12 cellular contexts compared by ENCODE assay signal in the genomic region with DNA sequence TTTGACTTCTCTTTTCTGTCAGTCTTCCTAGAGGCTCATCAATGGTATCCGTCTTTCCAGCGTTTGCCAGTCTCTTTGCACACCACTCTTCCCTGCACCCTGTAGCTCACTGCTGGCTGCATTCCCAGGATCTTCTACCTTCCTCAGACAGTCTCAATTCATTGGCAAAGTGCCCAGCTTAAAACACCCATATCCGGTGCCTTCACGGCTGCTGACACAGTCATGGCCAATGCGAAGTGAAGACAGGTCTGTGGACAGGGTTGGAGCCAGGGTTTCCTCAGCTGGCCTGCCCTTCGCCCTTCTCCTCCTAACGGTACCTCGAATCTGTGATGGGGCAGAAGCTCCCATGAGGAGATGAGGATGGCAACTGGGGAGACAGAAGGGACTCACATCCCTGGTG. TPM values are rescaled to one million over a fixed set of nuclear protein-coding genes. Genes with fewer than 3 reads are reported as not detected.
DNase-seq lines count a peak whose midpoint lies in the region; ATAC-seq and TF ChIP-seq lines count a peak whose summit lies in the region.
"Had no signal": no experiment of that assay in that cellular context is flagged by ENCODE, and none has a peak within 500 bp of the region (broad histone marks: within the 10 kb centered on the region; RNA-seq: fewer than 3 reads in every experiment).

No MANE protein-coding gene starts in this region.

- H3K36me3 Mint-ChIP-seq in GM23338 (ENCODE audit: low read depth) (peaks cover 21% of the 10 kb centered on the region), H9 (ENCODE audit: insufficient read depth in 1 of 3, low read depth in 3 of 3) (peaks cover 17 to 19% (median 19%) of the 10 kb centered on the region in 3 experiments)
- peaks cover 25% of the 10 kb centered on the region for H3K36me3 Mint-ChIP-seq in activated CD8-positive, alpha-beta memory T cell treated with anti-CD3 and anti-CD28 coated beads, Interleukin-2, amount 10 ng/mL, durations not matched to agents 7 days and 5 days

- WGBS in psoas muscle, 3 donors, result 25 to 37% (median 27%) methylated on average over 8 of the region's 8 CpGs
- WGBS in H9 (ENCODE audit: extremely low coverage, insufficient read length, low lambda C conversion rate), result no CpG with 5 or more reads among the region's 8 CpGs

- H3K4me2 ChIP-seq in GM23338 (no peak overlapping the region), H9 (ENCODE audit: insufficient read depth, insufficient read length, low read length) (no peak overlapping the region)

- no peaks in the 10 kb centered on the region for H3K79me2 ChIP-seq in GM23338 (replicated peaks; ENCODE audit: insufficient read depth)
- H3K79me2 ChIP-seq in H9 (ENCODE audit: insufficient read depth, low read length), result no peaks in the 10 kb centered on the region

- CTCF ChIA-PET in activated CD8-positive, alpha-beta memory T cell treated with anti-CD3 and anti-CD28 coated beads, Interleukin-2, amount 10 ng/mL, durations not matched to agents 7 days and 5 days (lab: Charles Lee), result interaction anchor here (0.8 to 2.1 kb wide), 7 partner anchors 10 to 233 kb away, joined by 3 to 7 read pairs (median 3); no protein-coding TSS in a partner anchor

- no peaks in the 10 kb centered on the region; the same call in 1 of the 2 replicates for H3K9me2 ChIP-seq in GM23338 (ENCODE audit: insufficient read depth)

- H3K27me3 Mint-ChIP-seq in GM23338 (ENCODE audit: insufficient read depth, low read depth, poor library complexity) (peaks cover 5% of the 10 kb centered on the region), H9 (ENCODE audit: low read depth) (peaks cover 2% of the 10 kb centered on the region; the same call in 1 of the 2 replicates)
- no peaks in the 10 kb centered on the region for H3K27me3 Mint-ChIP-seq in activated CD8-positive, alpha-beta memory T cell treated with anti-CD3 and anti-CD28 coated beads, Interleukin-2, amount 10 ng/mL, durations not matched to agents 7 days and 5 days

- intact Hi-C loops in psoas muscle (cut with DNase I), result no loop called here

- H3K4me1 Mint-ChIP-seq in GM23338, result peaks cover 2% of the 10 kb centered on the region; the same call in 1 of the 3 replicates
- peaks cover 3 to 5% of the 10 kb centered on the region in 2 experiments; a peak in 3 of 4 replicates for H3K4me1 Mint-ChIP-seq in H9
- peaks cover 36% of the 10 kb centered on the region for H3K4me1 Mint-ChIP-seq in activated CD8-positive, alpha-beta memory T cell treated with anti-CD3 and anti-CD28 coated beads, Interleukin-2, amount 10 ng/mL, durations not matched to agents 7 days and 5 days

- H3K18ac ChIP-seq in H9 (ENCODE audit: insufficient read length, low read depth, low read length), result no peak overlapping the region

- H4K8ac ChIP-seq in H9 (replicated peaks; ENCODE audit: insufficient read length, low read depth, low read length), result no peak overlapping the region

- H3K27ac Mint-ChIP-seq in GM23338 (no peak overlapping the region), H9 (no peak overlapping the region)
- no peak overlapping the region for H3K27ac Mint-ChIP-seq in activated CD8-positive, alpha-beta memory T cell treated with anti-CD3 and anti-CD28 coated beads, Interleukin-2, amount 10 ng/mL, durations not matched to agents 7 days and 5 days

- DNase-seq in GM23338 (ENCODE audit: low spot score), result no peak
- peak; percentile 89 for DNase-seq in NCI-H345 (lab: John Stamatoyannopoulos, UW)
- DNase-seq in choroid plexus epithelial cell (ENCODE audit: low read depth), result peak; percentile 88
- DNase-seq in psoas muscle, result peak; percentile 31 to 52
- DNase-seq in H9, result no peak
- DNase-seq in activated CD4-positive, alpha-beta T cell treated with anti-CD3 and anti-CD28 coated beads for 4 hours, result no peak
- DNase-seq in activated CD4-positive, CD25-positive, alpha-beta regulatory T cell (lab: John Stamatoyannopoulos, UW), result no peak
- no peak for DNase-seq in activated CD8-positive, alpha-beta memory T cell treated with anti-CD3 and anti-CD28 coated beads, Interleukin-2, amount 10 ng/mL, durations not matched to agents 7 days and 5 days
- DNase-seq: stimulated activated naive CD4-positive, alpha-beta T cell treated with Interleukin-2 at 50 U/mL for 16 hours had no signal

- H3K9me3 Mint-ChIP-seq in GM23338 (peaks cover 14% of the 10 kb centered on the region; the same call in 2 of the 3 replicates), H9 (peaks cover 5 to 8% of the 10 kb centered on the region in 2 experiments; a peak in 4 of 5 replicates)
- H3K9me3 Mint-ChIP-seq in activated CD8-positive, alpha-beta memory T cell treated with anti-CD3 and anti-CD28 coated beads, Interleukin-2, amount 10 ng/mL, durations not matched to agents 7 days and 5 days (ENCODE audit: low read depth), result peaks cover 2% of the 10 kb centered on the region

- H4K91ac ChIP-seq in H9 (ENCODE audit: insufficient read length, low read depth, low read length), result no peak overlapping the region

- TF ChIP-seq CTCF in GM23338 (conservative IDR thresholded peaks at IDR 0.05; ENCODE audit: low read depth in 2 of 2), result no peak
- no peak for TF ChIP-seq CTCF in choroid plexus epithelial cell (conservative IDR thresholded peaks at IDR 0.05; ENCODE audit: low read depth, low read length)
- no peak for TF ChIP-seq CTCF in psoas muscle (IDR thresholded peaks at IDR 0.05)
- TF ChIP-seq CTCF in H9 (conservative IDR thresholded peaks at IDR 0.05), result no peak

- no peak overlapping the region for H4K5ac ChIP-seq in H9 (ENCODE audit: insufficient read length, low read depth, low read length)

- H3K27ac ChIP-seq in GM23338 (ENCODE audit: low read depth), result no peak overlapping the region
- H3K27ac ChIP-seq in psoas muscle, result peak overlapping the region; percentile 21
- H3K27ac ChIP-seq in H9 (ENCODE audit: insufficient read length, low read depth, low read length), result no peak overlapping the region
- H3K27ac ChIP-seq: neutrophil had no signal

- H3K23me2 ChIP-seq in H9 (ENCODE audit: insufficient read length, low read depth, low read length, poor library complexity, severe bottlenecking), result no peaks in the 10 kb centered on the region

- no peak overlapping the region for H2BK5ac ChIP-seq in H9 (ENCODE audit: insufficient read length, low read length)

- H3T11ph ChIP-seq in H9 (ENCODE audit: low read length), result no peak overlapping the region

- no peaks in the 10 kb centered on the region for H3K27me3 ChIP-seq in GM23338 (ENCODE audit: insufficient read depth)
- H3K27me3 ChIP-seq in psoas muscle (ENCODE audit: insufficient read depth in 3 of 3, low read length in 2 of 3), result no peaks in the 10 kb centered on the region
- H3K27me3 ChIP-seq in H9 (ENCODE audit: insufficient read depth, low read length), result no peaks in the 10 kb centered on the region
- H3K27me3 ChIP-seq: neutrophil had no signal

- no peak overlapping the region for H2BK12ac ChIP-seq in H9 (ENCODE audit: insufficient read length, low read depth, low read length)

- H2AK5ac ChIP-seq in H9 (ENCODE audit: insufficient read length, low read length), result no peak overlapping the region

- H3K4me1 ChIP-seq in GM23338 (ENCODE audit: insufficient read depth), result no peaks in the 10 kb centered on the region
- peaks cover 22% of the 10 kb centered on the region for H3K4me1 ChIP-seq in psoas muscle
- no peaks in the 10 kb centered on the region for H3K4me1 ChIP-seq in H9 (ENCODE audit: insufficient read depth, low read length)

- no peak overlapping the region for H2BK15ac ChIP-seq in H9 (ENCODE audit: low read depth, low read length)

- no peak overlapping the region for H3K23ac ChIP-seq in H9 (ENCODE audit: insufficient read length, low read depth, low read length)

- no peak overlapping the region for H3K14ac ChIP-seq in H9 (ENCODE audit: insufficient read depth, low read length)

- H3K4ac ChIP-seq in H9 (ENCODE audit: low read depth, low read length), result no peak overlapping the region

- H3K9ac ChIP-seq in H9 (ENCODE audit: extremely low read depth, insufficient read length, low read length), result no peak overlapping the region

- H2AFZ ChIP-seq in GM23338, result no peak overlapping the region
- no peak overlapping the region for H2AFZ ChIP-seq in H9 (ENCODE audit: low read length)

- no peaks in the 10 kb centered on the region for H3K79me1 ChIP-seq in H9 (ENCODE audit: insufficient read depth, low read depth, low read length, poor library complexity, severe bottlenecking)

- 0 out of 2 replicates have a peak, but pooled peaks cover 6% of the 10 kb centered on the region for H3F3A ChIP-seq in GM23338 (replicated peaks; ENCODE audit: low read depth)

- ATAC-seq in GM23338, result no peak
- ATAC-seq in psoas muscle, result peak; percentile 7 to 43 (median 17)
- ATAC-seq in activated CD8-positive, alpha-beta memory T cell treated with anti-CD3 and anti-CD28 coated beads, Interleukin-2, amount 10 ng/mL, durations not matched to agents 7 days and 5 days, result no peak

- H3K56ac ChIP-seq in H9 (ENCODE audit: insufficient read length, low read depth, low read length), result no peak overlapping the region

- no peaks in the 10 kb centered on the region; the same call in 1 of the 2 replicates for H4K20me1 ChIP-seq in GM23338 (replicated peaks; ENCODE audit: insufficient read depth)
- no peaks in the 10 kb centered on the region for H4K20me1 ChIP-seq in H9 (ENCODE audit: control insufficient read depth, insufficient read depth, insufficient read length)

- no peak overlapping the region for H3K4me3 ChIP-seq in GM23338
- no peak overlapping the region for H3K4me3 ChIP-seq in choroid plexus epithelial cell (ENCODE audit: low read depth, low read length)
- H3K4me3 ChIP-seq in psoas muscle, result no peak overlapping the region

- H3K9me3 ChIP-seq in psoas muscle (no peaks in the 10 kb centered on the region), H9 (ENCODE audit: control insufficient read depth, low read depth, low read length) (no peaks in the 10 kb centered on the region)
- H3K9me3 ChIP-seq: neutrophil had no signal

- H3K4me3 Mint-ChIP-seq in GM23338, result no peak overlapping the region
- no peak overlapping the region for H3K4me3 Mint-ChIP-seq in H9
- H3K4me3 Mint-ChIP-seq in activated CD8-positive, alpha-beta memory T cell treated with anti-CD3 and anti-CD28 coated beads, Interleukin-2, amount 10 ng/mL, durations not matched to agents 7 days and 5 days, result no peak overlapping the region

- no peak overlapping the region for H2BK20ac ChIP-seq in H9 (ENCODE audit: low read depth, low read length, poor library complexity, severe bottlenecking)

- no peak overlapping the region for H2BK120ac ChIP-seq in H9 (ENCODE audit: low read depth, low read length, poor library complexity, severe bottlenecking)

- H3K36me3 ChIP-seq in GM23338 (ENCODE audit: insufficient read depth) (peaks cover 9% of the 10 kb centered on the region), psoas muscle (ENCODE audit: insufficient read depth in 1 of 2, low read depth in 1 of 2) (peaks cover 0 to 28% of the 10 kb centered on the region in 2 donors)

RNA-seq across cellular contexts. Expression of a gene that starts 36.1 kb away (rescaled TPM):
- total RNA-seq in GM23338 (2014; rRNA removed; shearing (Covaris generic)), result 1.3 and 5.7 TPM in 2 replicates
- polyA plus RNA-seq in GM23338 (2016; fragmentation: Nextera tagmentation; extraction: Ambion mirVana) (1.1 and 1.9 TPM in 2 replicates), psoas muscle (1 to 10 TPM; 4.0 to 5.2 (median 4.2) TPM)
- total RNA-seq in psoas muscle (1 to 10 TPM; 1.1 to 5.9 (median 4.1) TPM), H9 (2021) (0.99 and 1.0 TPM in 2 replicates)
- not detected for total RNA-seq in activated CD8-positive, alpha-beta memory T cell treated with anti-CD3 and anti-CD28 coated beads, Interleukin-2, amount 10 ng/mL, durations not matched to agents 7 days and 5 days
- total RNA-seq: activated CD8-positive, alpha-beta memory T cell treated with anti-CD3 and anti-CD28 coated beads for 36 hours had no signal

RNA-seq across cellular contexts. Expression of a gene that starts 50.4 kb away (rescaled TPM):
- not detected in 2 replicates for total RNA-seq in GM23338 (2014; rRNA removed; shearing (Covaris generic))
- 1.0 TPM in 1 of 2 replicates, not detected in the other for polyA plus RNA-seq in GM23338 (2016; fragmentation: Nextera tagmentation; extraction: Ambion mirVana)
- total RNA-seq in psoas muscle, result 1,000 to 10,000 TPM in 2 of 4 donors, 100 to 1,000 TPM in 2; 395 to 2,071 (median 1,091) TPM
- polyA plus RNA-seq in psoas muscle, result 1,000 to 10,000 TPM in 2 of 3 donors, 100 to 1,000 TPM in 1; 555 to 3,091 (median 2,834) TPM
- 0.24 TPM in 2 replicates for total RNA-seq in H9 (2021)
- not detected for total RNA-seq in activated CD8-positive, alpha-beta memory T cell treated with anti-CD3 and anti-CD28 coated beads, Interleukin-2, amount 10 ng/mL, durations not matched to agents 7 days and 5 days
- total RNA-seq: activated CD8-positive, alpha-beta memory T cell treated with anti-CD3 and anti-CD28 coated beads for 36 hours; NCI-H460 had no signal

Comparison
In these comparisons a context has a peak if more than half of its experiments do, and no peak if none do; other contexts are left out.
1. ATAC-seq: peak in psoas muscle (4 of 4); none in GM23338 (single experiment) and activated CD8-positive, alpha-beta memory T cell treated with anti-CD3 and anti-CD28 coated beads, Interleukin-2, amount 10 ng/mL, durations not matched to agents 7 days and 5 days (single experiment).
2. DNase-seq: peak in NCI-H345 (single experiment), choroid plexus epithelial cell (single experiment) and psoas muscle (2 of 2); none in GM23338 (single experiment), H9 (single experiment), activated CD4-positive, alpha-beta T cell treated with anti-CD3 and anti-CD28 coated beads for 4 hours (0 of 2), activated CD4-positive, CD25-positive, alpha-beta regulatory T cell (0 of 4) and activated CD8-positive, alpha-beta memory T cell treated with anti-CD3 and anti-CD28 coated beads, Interleukin-2, amount 10 ng/mL, durations not matched to agents 7 days and 5 days (single experiment).
3. RNA of a gene that starts 50.4 kb away (total RNA-seq): 395 to 2,071 TPM in psoas muscle; 0.24 TPM in H9, not detected in GM23338 and not detected in activated CD8-positive, alpha-beta memory T cell treated with anti-CD3 and anti-CD28 coated beads, Interleukin-2, amount 10 ng/mL, durations not matched to agents 7 days and 5 days; every median in the first group is over 100 times any median in the second.